ENCODE assay signal across 12 cellular contexts in the genomic region with DNA sequence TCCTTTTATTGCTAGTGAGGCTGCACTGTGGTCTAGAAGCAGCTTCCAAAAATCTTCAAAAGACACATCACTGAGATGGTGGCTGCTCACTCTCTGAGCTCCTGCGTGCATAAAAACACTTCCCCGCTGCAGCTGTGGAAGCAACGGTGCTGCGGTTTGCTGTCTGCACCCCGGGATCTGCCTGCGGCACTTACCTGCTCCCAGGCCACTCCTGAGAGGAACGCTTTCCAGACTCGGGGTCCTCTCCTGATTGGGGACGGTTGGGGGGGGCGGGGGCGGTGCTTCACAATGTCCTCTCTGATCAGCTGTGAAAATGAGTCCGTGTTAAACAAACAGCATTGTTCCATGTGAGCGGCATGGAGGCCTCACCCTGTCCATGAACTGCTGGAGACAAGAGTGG.
"Had no signal": no experiment of that assay in that cellular context is flagged by ENCODE, and none has a peak within 500 bp of the region (broad histone marks: within the 10 kb centered on the region; RNA-seq: fewer than 3 reads in every experiment).

No MANE protein-coding gene starts in this region.

- H3K27ac Mint-ChIP-seq: activated CD8-positive, alpha-beta T cell treated with anti-CD3 and anti-CD28 coated beads, Interleukin-2, amount 10 ng/mL, durations not matched to agents 7 days and 5 days; activated naive CD8-positive, alpha-beta T cell treated with anti-CD3 and anti-CD28 coated beads, Interleukin-2, amount 50 U/mL, for 24 hours; natural killer cell treated with Interleukin-12 subunit alpha and Interleukin-12 subunit beta and Interleukin-15 and Interleukin-18, amount 100 ng/mL, for 72 hours; stimulated activated naive CD8-positive, alpha-beta T cell treated with anti-CD3 and anti-CD28 coated beads, Interleukin-15, Interleukin-2, amounts not matched to agents 100 ng/mL and 50 ng/mL, for 24 hours had no signal

- H3K9me3 Mint-ChIP-seq: natural killer cell treated with Interleukin-12 subunit alpha and Interleukin-12 subunit beta and Interleukin-15 and Interleukin-18, amount 100 ng/mL, for 72 hours had no signal

- DNase-seq: activated CD4-positive, alpha-beta T cell treated with anti-CD3 and anti-CD28 coated beads for 48 hours; activated CD8-positive, alpha-beta memory T cell treated with anti-CD3 and anti-CD28 coated beads, Interleukin-2, amount 50 U/mL, for 48 hours; activated CD8-positive, alpha-beta T cell treated with anti-CD3 and anti-CD28 coated beads, Interleukin-2, amount 10 ng/mL, durations not matched to agents 7 days and 5 days; activated naive CD4-positive, alpha-beta T cell treated with Interleukin-2 at 50 U/mL for 16 hours; activated naive CD8-positive, alpha-beta T cell treated with anti-CD3 and anti-CD28 coated beads, Interleukin-2, amount 50 U/mL, for 24 hours; dermis blood vessel endothelial cell; stimulated activated CD4-positive, alpha-beta T cell treated with anti-CD3 and anti-CD28 coated beads, Interleukin-15, amount 100 ng/mL, for 24 hours; stimulated activated CD4-positive, alpha-beta T cell treated with anti-CD3 and anti-CD28 coated beads, Interleukin-4, amount 100 ng/mL, for 24 hours; T-helper 1 cell had no signal

- H3K4me1 Mint-ChIP-seq: activated naive CD8-positive, alpha-beta T cell treated with anti-CD3 and anti-CD28 coated beads, Interleukin-2, amount 50 U/mL, for 24 hours had no signal

- H3K4me3 Mint-ChIP-seq: activated CD8-positive, alpha-beta T cell treated with anti-CD3 and anti-CD28 coated beads, Interleukin-2, amount 10 ng/mL, durations not matched to agents 7 days and 5 days; activated naive CD8-positive, alpha-beta T cell treated with anti-CD3 and anti-CD28 coated beads, Interleukin-2, amount 50 U/mL, for 24 hours; central memory CD8-positive, alpha-beta T cell; natural killer cell treated with Interleukin-12 subunit alpha and Interleukin-12 subunit beta and Interleukin-15 and Interleukin-18, amount 100 ng/mL, for 72 hours; stimulated activated naive CD8-positive, alpha-beta T cell treated with anti-CD3 and anti-CD28 coated beads, Interleukin-15, Interleukin-2, amounts not matched to agents 100 ng/mL and 50 ng/mL, for 24 hours had no signal
